ENCODE assay signal across 10 cellular contexts in genomic region chr7:49773082-49773938, GRCh38. TPM values are rescaled to one million over a fixed set of nuclear protein-coding genes. Genes with fewer than 3 reads are reported as not detected.
A peak's percentile ranks its signal among the peaks of the same experiment; 100 is the strongest.
DNase-seq lines count a peak whose midpoint lies in the region; ATAC-seq and TF ChIP-seq lines count a peak whose summit lies in the region.
"Had no signal": no experiment of that assay in that cellular context is flagged by ENCODE, and none has a peak within 500 bp of the region (broad histone marks: within the 10 kb centered on the region; RNA-seq: fewer than 3 reads in every experiment).

VWC2 (plus strand) TSS chr7:49773638; CDS start chr7:49775436, 1,798 bp downstream.

- no peaks in the 10 kb centered on the region for H3K9me2 ChIP-seq in SK-N-SH

- H3K79me2 ChIP-seq in SK-N-SH (ENCODE audit: insufficient read depth): no peaks in the 10 kb centered on the region

- no peak within 1 kb of the TSS for H2AFZ ChIP-seq in SK-N-SH (ENCODE audit: low read depth)

- H3K27me3 ChIP-seq in SK-N-SH (ENCODE audit: insufficient read depth) (peaks cover 65% of the 10 kb centered on the region), psoas muscle (ENCODE audit: insufficient read depth in 3 of 3, low read length in 2 of 3) (peaks cover 3 to 59% (median 26%) of the 10 kb centered on the region in 3 donors)

- TF ChIP-seq CTCF in SK-N-SH (IDR thresholded peaks at IDR 0.05): no peak
- no peak for TF ChIP-seq CTCF in psoas muscle (IDR thresholded peaks at IDR 0.05)

- peaks cover 4% of the 10 kb centered on the region; the same call in 1 of the 2 replicates for H4K20me1 ChIP-seq in SK-N-SH (ENCODE audit: insufficient read depth)

- TF ChIP-seq EP300 in SK-N-SH (IDR thresholded peaks at IDR 0.05; ENCODE audit: borderline replicate concordance in 1 of 2, low read depth in 1 of 2, low read length in 1 of 2): no peak

- peak within 1 kb of the TSS; percentile 68; the same call in 1 of the 2 replicates for H3K4me2 ChIP-seq in SK-N-SH

- no peaks in the 10 kb centered on the region for H3F3A ChIP-seq in SK-N-SH (replicated peaks; ENCODE audit: insufficient read depth)

- no peak within 1 kb of the TSS for H3K9ac ChIP-seq in SK-N-SH

- H3K4me1 ChIP-seq in SK-N-SH (ENCODE audit: control insufficient read depth in 1 of 2, insufficient read depth in 2 of 2, low read depth in 1 of 2, low read length in 1 of 2) (no peaks in the 10 kb centered on the region), psoas muscle (peaks cover 10% of the 10 kb centered on the region)

- 11% methylated on average over 24 of the region's 83 CpGs for WGBS in SK-N-SH (ENCODE audit: low lambda C conversion rate)
- 1 to 2% (median 1%) methylated on average over 44 to 83 of the region's 83 CpGs for WGBS in psoas muscle, 3 donors

- CTCF ChIA-PET in SK-N-SH (lab: Yijun Ruan, JAX): interaction anchor here (0.5 to 1.8 kb wide), 2 partner anchors 18 to 1592 kb away, joined by 3 to 4 read pairs; no protein-coding TSS in a partner anchor

- ATAC-seq in left ventricle myocardium superior: peak; percentile 82
- ATAC-seq in psoas muscle: peak in 1 of 4 donors; percentile 37
- no peak for ATAC-seq in HG03457 (IDR thresholded peaks at IDR 0.05; ENCODE audit: unreplicated experiment)
- ATAC-seq in GM21717 (IDR thresholded peaks at IDR 0.05; ENCODE audit: unreplicated experiment): no peak

- H3K36me3 ChIP-seq in SK-N-SH (replicated peaks in 1 of 2; ENCODE audit: control insufficient read depth in 1 of 2, insufficient read depth in 2 of 2, low read length in 1 of 2): no peaks in the 10 kb centered on the region
- H3K36me3 ChIP-seq in psoas muscle (ENCODE audit: insufficient read depth in 1 of 2, low read depth in 1 of 2): no peaks in the 10 kb centered on the region

- intact Hi-C loops in left ventricle myocardium superior (cut with micrococcal nuclease): loop anchor here (10.0 kb wide), 1 partner anchor 129 kb away; no protein-coding TSS in a partner anchor
- intact Hi-C loops in psoas muscle (cut with DNase I): no loop called here

- peak within 1 kb of the TSS; percentile 13; the same call in 1 of the 2 replicates for H3K4me3 ChIP-seq in GM08714 (ENCODE audit: low read length)
- H3K4me3 ChIP-seq in SK-N-SH (ENCODE audit: low read depth in 2 of 2, low read length in 1 of 2): peak within 1 kb of the TSS in 1 of 2 experiments; percentile 49; a peak in 2 of 4 replicates
- H3K4me3 ChIP-seq in psoas muscle: peak within 1 kb of the TSS; percentile 59

- no peak for TF ChIP-seq RAD21 in SK-N-SH (IDR thresholded peaks at IDR 0.05; ENCODE audit: low read length)

- H3K9me3 ChIP-seq in SK-N-SH: no peaks in the 10 kb centered on the region
- no peaks in the 10 kb centered on the region for H3K9me3 ChIP-seq in psoas muscle

- POLR2A ChIA-PET in SK-N-SH (lab: Yijun Ruan, JAX): no interaction called here

- peak; percentile 37 for DNase-seq in SK-N-SH
- DNase-seq in left ventricle myocardium superior: peak; percentile 79
- peak in 1 of 2 donors; percentile 14 for DNase-seq in psoas muscle
- DNase-seq in midbrain (lab: John Stamatoyannopoulos, UW): no peak
- DNase-seq in stimulated activated CD4-positive, alpha-beta T cell treated with anti-CD3 and anti-CD28 coated beads, Interleukin-2, amount 100 ng/mL, for 48 hours: no peak
- DNase-seq: dermis blood vessel endothelial cell had no signal

- H3K27ac ChIP-seq in SK-N-SH (ENCODE audit: low read depth in 2 of 2, low read length in 1 of 2) (no peak within 1 kb of the TSS), psoas muscle (no peak within 1 kb of the TSS)

TF ChIP-seq in SK-N-SH, 30 proteins besides CTCF, POLR2A, EP300 and RAD21:
- no peak for TF ChIP-seq YY1 (IDR thresholded peaks at IDR 0.05; ENCODE audit: low read depth)
- no peak for TF ChIP-seq PBX3 (IDR thresholded peaks at IDR 0.05)
- no peak for TF ChIP-seq TCF12 (IDR thresholded peaks at IDR 0.05)
- no peak for TF ChIP-seq POLR2AphosphoS5 (IDR thresholded peaks at IDR 0.05; ENCODE audit: low read depth, low read length)
- TF ChIP-seq, protein P1, sequence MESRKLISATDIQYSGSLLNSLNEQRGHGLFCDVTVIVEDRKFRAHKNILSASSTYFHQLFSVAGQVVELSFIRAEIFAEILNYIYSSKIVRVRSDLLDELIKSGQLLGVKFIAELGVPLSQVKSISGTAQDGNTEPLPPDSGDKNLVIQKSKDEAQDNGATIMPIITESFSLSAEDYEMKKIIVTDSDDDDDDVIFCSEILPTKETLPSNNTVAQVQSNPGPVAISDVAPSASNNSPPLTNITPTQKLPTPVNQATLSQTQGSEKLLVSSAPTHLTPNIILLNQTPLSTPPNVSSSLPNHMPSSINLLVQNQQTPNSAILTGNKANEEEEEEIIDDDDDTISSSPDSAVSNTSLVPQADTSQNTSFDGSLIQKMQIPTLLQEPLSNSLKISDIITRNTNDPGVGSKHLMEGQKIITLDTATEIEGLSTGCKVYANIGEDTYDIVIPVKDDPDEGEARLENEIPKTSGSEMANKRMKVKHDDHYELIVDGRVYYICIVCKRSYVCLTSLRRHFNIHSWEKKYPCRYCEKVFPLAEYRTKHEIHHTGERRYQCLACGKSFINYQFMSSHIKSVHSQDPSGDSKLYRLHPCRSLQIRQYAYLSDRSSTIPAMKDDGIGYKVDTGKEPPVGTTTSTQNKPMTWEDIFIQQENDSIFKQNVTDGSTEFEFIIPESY (IDR thresholded peaks at IDR 0.05; ENCODE audit: borderline replicate concordance, low read depth): no peak
- no peak for TF ChIP-seq JUND (IDR thresholded peaks at IDR 0.05)
- no peak for TF ChIP-seq ELF1 (IDR thresholded peaks at IDR 0.05)
- TF ChIP-seq CHD2 (IDR thresholded peaks at IDR 0.05; ENCODE audit: low read length, partially characterized antibody): no peak
- TF ChIP-seq USF1 (IDR thresholded peaks at IDR 0.05; ENCODE audit: borderline replicate concordance, low read depth): no peak
- no peak for TF ChIP-seq NFIC (IDR thresholded peaks at IDR 0.05; ENCODE audit: borderline replicate concordance)
- TF ChIP-seq MEF2A (IDR thresholded peaks at IDR 0.05; ENCODE audit: borderline replicate concordance, low read depth): no peak

RNA-seq across cellular contexts. Expression of gene VWC2, which starts in this region (rescaled TPM):
- not detected in 2 replicates for polyA plus RNA-seq in SK-N-SH (2012; rRNA removed)
- polyA plus RNA-seq in SK-N-SH (2012; cell fraction: cytosol; rRNA removed): under 0.01 TPM in 1 of 2 replicates, not detected in the other
- not detected in 2 replicates for polyA plus RNA-seq in SK-N-SH (2012; cell fraction: nucleus; rRNA removed)
- total RNA-seq in left ventricle myocardium superior: 9.3 TPM
- not detected for total RNA-seq in psoas muscle
- polyA plus RNA-seq in psoas muscle: under 1 TPM in 2 of 3 donors, not detected in 1; under 0.01 to 0.01 TPM
- total RNA-seq: dermis blood vessel endothelial cell; T-helper 1 cell treated with Interleukin-12 subunit alpha and Interleukin-12 subunit beta and Interleukin-4 antibody, amounts not matched to agents 30 ng/mL and 1 ng/mL, for 36 hours had no signal

Comparison
In these comparisons a context has a peak if more than half of its experiments do, and no peak if none do; other contexts are left out.
1. RNA of gene VWC2 (total RNA-seq): 9.3 TPM in left ventricle myocardium superior (single experiment); not detected in psoas muscle; every median in the first group is over 10 times any median in the second.
2. Peak in DNase-seq and H3K4me2 ChIP-seq in SK-N-SH; RNA of the gene not detected or under 1 TPM.